ENCODE assay signal across 1 cellular context in genomic region chr11:64874308-64874707, GRCh38.
TF ChIP-seq lines count a peak whose summit lies in the region.

No MANE protein-coding gene starts in this region.

TF ChIP-seq in GM12878, 131 proteins besides CTCF, POLR2A, EP300 and RAD21:
- TF ChIP-seq SIN3A (IDR thresholded peaks at IDR 0.05; ENCODE audit: low read depth, low read length) (0 out of 2 replicates have a peak, but pooled peaks have one; percentile 41), NKRF (conservative IDR thresholded peaks at IDR 0.05) (peak; percentile 29; the same call in 1 of the 2 replicates), ZNF384 (IDR thresholded peaks at IDR 0.05; ENCODE audit: borderline replicate concordance, low read depth, low read length) (peak; percentile 26; the same call in 1 of the 2 replicates), BACH1 (IDR thresholded peaks at IDR 0.05; ENCODE audit: borderline replicate concordance) (no peak), POLR2AphosphoS5 (IDR thresholded peaks at IDR 0.05; ENCODE audit: low read length) (peak; percentile 75; the same call in 1 of the 2 replicates), TCF12 (IDR thresholded peaks at IDR 0.05; ENCODE audit: low read depth, low read length) (peak; percentile 23; the same call in 1 of the 2 replicates), SMARCA5 (IDR thresholded peaks at IDR 0.05) (no peak), IKZF1 (conservative IDR thresholded peaks at IDR 0.05) (peak; percentile 29; the same call in 1 of the 2 replicates), RELB (IDR thresholded peaks at IDR 0.05; ENCODE audit: low read depth) (0 out of 2 replicates have a peak, but pooled peaks have one; percentile 10), SPI1 (IDR thresholded peaks at IDR 0.05; ENCODE audit: borderline replicate concordance, insufficient read depth, low read depth, low read length) (0 out of 2 replicates have a peak, but pooled peaks have one; percentile 19)
- TF ChIP-seq, protein P1, sequence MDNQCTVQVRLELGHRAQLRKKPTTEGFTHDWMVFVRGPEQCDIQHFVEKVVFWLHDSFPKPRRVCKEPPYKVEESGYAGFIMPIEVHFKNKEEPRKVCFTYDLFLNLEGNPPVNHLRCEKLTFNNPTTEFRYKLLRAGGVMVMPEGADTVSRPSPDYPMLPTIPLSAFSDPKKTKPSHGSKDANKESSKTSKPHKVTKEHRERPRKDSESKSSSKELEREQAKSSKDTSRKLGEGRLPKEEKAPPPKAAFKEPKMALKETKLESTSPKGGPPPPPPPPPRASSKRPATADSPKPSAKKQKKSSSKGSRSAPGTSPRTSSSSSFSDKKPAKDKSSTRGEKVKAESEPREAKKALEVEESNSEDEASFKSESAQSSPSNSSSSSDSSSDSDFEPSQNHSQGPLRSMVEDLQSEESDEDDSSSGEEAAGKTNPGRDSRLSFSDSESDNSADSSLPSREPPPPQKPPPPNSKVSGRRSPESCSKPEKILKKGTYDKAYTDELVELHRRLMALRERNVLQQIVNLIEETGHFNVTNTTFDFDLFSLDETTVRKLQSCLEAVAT (IDR thresholded peaks at IDR 0.05): 0 out of 2 replicates have a peak, but pooled peaks have one; percentile 18
- TF ChIP-seq, protein P2, sequence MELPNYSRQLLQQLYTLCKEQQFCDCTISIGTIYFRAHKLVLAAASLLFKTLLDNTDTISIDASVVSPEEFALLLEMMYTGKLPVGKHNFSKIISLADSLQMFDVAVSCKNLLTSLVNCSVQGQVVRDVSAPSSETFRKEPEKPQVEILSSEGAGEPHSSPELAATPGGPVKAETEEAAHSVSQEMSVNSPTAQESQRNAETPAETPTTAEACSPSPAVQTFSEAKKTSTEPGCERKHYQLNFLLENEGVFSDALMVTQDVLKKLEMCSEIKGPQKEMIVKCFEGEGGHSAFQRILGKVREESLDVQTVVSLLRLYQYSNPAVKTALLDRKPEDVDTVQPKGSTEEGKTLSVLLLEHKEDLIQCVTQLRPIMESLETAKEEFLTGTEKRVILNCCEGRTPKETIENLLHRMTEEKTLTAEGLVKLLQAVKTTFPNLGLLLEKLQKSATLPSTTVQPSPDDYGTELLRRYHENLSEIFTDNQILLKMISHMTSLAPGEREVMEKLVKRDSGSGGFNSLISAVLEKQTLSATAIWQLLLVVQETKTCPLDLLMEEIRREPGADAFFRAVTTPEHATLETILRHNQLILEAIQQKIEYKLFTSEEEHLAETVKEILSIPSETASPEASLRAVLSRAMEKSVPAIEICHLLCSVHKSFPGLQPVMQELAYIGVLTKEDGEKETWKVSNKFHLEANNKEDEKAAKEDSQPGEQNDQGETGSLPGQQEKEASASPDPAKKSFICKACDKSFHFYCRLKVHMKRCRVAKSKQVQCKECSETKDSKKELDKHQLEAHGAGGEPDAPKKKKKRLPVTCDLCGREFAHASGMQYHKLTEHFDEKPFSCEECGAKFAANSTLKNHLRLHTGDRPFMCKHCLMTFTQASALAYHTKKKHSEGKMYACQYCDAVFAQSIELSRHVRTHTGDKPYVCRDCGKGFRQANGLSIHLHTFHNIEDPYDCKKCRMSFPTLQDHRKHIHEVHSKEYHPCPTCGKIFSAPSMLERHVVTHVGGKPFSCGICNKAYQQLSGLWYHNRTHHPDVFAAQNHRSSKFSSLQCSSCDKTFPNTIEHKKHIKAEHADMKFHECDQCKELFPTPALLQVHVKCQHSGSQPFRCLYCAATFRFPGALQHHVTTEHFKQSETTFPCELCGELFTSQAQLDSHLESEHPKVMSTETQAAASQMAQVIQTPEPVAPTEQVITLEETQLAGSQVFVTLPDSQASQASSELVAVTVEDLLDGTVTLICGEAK (IDR thresholded peaks at IDR 0.05; ENCODE audit: borderline replicate concordance): no peak
- TF ChIP-seq, protein P3, sequence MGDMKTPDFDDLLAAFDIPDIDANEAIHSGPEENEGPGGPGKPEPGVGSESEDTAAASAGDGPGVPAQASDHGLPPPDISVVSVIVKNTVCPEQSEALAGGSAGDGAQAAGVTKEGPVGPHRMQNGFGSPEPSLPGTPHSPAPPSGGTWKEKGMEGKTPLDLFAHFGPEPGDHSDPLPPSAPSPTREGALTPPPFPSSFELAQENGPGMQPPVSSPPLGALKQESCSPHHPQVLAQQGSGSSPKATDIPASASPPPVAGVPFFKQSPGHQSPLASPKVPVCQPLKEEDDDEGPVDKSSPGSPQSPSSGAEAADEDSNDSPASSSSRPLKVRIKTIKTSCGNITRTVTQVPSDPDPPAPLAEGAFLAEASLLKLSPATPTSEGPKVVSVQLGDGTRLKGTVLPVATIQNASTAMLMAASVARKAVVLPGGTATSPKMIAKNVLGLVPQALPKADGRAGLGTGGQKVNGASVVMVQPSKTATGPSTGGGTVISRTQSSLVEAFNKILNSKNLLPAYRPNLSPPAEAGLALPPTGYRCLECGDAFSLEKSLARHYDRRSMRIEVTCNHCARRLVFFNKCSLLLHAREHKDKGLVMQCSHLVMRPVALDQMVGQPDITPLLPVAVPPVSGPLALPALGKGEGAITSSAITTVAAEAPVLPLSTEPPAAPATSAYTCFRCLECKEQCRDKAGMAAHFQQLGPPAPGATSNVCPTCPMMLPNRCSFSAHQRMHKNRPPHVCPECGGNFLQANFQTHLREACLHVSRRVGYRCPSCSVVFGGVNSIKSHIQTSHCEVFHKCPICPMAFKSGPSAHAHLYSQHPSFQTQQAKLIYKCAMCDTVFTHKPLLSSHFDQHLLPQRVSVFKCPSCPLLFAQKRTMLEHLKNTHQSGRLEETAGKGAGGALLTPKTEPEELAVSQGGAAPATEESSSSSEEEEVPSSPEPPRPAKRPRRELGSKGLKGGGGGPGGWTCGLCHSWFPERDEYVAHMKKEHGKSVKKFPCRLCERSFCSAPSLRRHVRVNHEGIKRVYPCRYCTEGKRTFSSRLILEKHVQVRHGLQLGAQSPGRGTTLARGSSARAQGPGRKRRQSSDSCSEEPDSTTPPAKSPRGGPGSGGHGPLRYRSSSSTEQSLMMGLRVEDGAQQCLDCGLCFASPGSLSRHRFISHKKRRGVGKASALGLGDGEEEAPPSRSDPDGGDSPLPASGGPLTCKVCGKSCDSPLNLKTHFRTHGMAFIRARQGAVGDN (IDR thresholded peaks at IDR 0.05): 0 out of 2 replicates have a peak, but pooled peaks have one; percentile 19
